6 cellular contexts compared by ENCODE assay signal in the genomic region with DNA sequence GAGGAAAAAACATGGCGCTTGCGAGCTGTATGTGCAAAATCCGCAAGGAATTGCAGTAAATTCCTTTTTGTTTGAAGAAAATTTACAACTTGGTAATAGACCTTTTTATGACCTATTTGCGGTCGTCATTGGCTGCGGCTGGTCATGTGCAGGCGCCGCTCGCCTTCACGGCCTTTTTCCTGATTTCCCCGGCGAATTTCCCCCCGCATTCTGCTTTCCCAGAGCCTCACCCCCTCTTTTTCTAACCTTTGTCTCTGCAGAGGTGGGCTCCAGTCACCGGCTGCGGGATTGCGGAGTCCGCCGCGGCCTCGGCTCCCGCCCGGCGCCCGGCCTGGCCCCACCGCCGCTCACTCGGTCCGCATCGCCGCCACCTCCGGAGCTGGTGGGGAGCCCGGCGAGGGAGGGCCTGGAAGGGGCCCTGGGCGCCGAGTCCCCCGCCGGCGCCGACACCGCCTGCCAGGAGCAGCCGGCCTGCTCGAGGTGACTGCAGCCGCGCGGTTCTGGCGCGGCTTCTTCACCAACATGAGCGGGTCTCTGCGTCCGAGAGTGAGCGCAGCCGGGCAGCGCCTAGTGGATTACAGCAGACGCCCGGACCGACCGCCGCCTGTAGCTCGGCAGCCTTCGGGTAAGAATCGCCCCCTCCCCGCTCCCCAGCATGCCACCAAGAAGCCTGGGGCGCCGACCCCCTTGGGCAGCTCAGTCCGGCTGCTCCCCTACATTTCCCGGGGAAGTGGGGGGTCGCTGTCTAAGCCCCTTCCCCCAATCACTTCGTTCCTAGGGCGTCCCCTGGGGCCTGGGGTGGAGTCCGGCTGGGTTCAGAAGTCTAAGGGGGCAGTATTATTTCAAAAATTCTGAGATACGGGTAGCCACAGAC. TPM values are rescaled to one million over a fixed set of nuclear protein-coding genes. Genes with fewer than 3 reads are reported as not detected.
DNase-seq lines count a peak whose midpoint lies in the region; ATAC-seq and TF ChIP-seq lines count a peak whose summit lies in the region.

No MANE protein-coding gene starts in this region.

- H3K9ac ChIP-seq in NT2/D1 (ENCODE audit: insufficient read length, low read depth) = peak overlapping the region; percentile 44

- ATAC-seq in left colon (peak; percentile 59), HG02981 (IDR thresholded peaks at IDR 0.05; ENCODE audit: unreplicated experiment) (no peak), HG02970 (IDR thresholded peaks at IDR 0.05; ENCODE audit: low FRiP score, unreplicated experiment) (no peak)

- no peaks in the 10 kb centered on the region for H3K9me3 ChIP-seq in NT2/D1 (ENCODE audit: insufficient read depth, low read length)

- DNase-seq in AG10803 (ENCODE audit: low read depth) (peak; percentile 85), NT2/D1 (ENCODE audit: low read depth, low spot score) (no peak), left colon (peak; percentile 53 to 69), NCI-H187 (lab: John Stamatoyannopoulos, UW) (no peak)

- H3K4me3 ChIP-seq in AG10803 (ENCODE audit: low read length) = peak overlapping the region; percentile 80
- H3K4me3 ChIP-seq in NT2/D1 (ENCODE audit: insufficient read length, low read depth) = peak overlapping the region; percentile 36

- TF ChIP-seq CTCF in AG10803 (conservative IDR thresholded peaks at IDR 0.05; ENCODE audit: low read length) = no peak

- intact Hi-C loops in left colon (cut with DNase I, micrococcal nuclease) = no loop called here

- H3K36me3 ChIP-seq in NT2/D1 (ENCODE audit: insufficient read depth, insufficient read length, low read length) = no peaks in the 10 kb centered on the region

- H3K27me3 ChIP-seq in NT2/D1 (ENCODE audit: insufficient read depth, insufficient read length) = peaks cover 89% of the 10 kb centered on the region

- peaks cover 3% of the 10 kb centered on the region for H3K4me1 ChIP-seq in NT2/D1 (ENCODE audit: insufficient read depth, insufficient read length)

RNA-seq across cellular contexts. Expression of a gene that starts 7.1 kb away (rescaled TPM):
- 1 to 10 TPM; 6.2 to 9.8 TPM for total RNA-seq in left colon

RNA-seq across cellular contexts. Expression of a gene that starts 14.1 kb away (rescaled TPM):
- total RNA-seq in left colon = 1 to 10 TPM; 1.4 to 5.8 TPM

RNA-seq across cellular contexts. Expression of a gene that starts 14.7 kb away (rescaled TPM):
- total RNA-seq in left colon = 1 to 10 TPM; 3.8 to 9.7 TPM

RNA-seq across cellular contexts. Expression of a gene that starts 20.0 kb away (rescaled TPM):
- total RNA-seq in left colon = 10 to 100 TPM in 1 of 2 donors, 1 to 10 TPM in 1; 1.0 to 14.8 TPM

RNA-seq across cellular contexts. Expression of a gene that starts 20.5 kb away (rescaled TPM):
- total RNA-seq in left colon = 1 to 10 TPM; 3.8 to 9.5 TPM

Comparison
In these comparisons a context has a peak if more than half of its experiments do, and no peak if none do; other contexts are left out.
1. DNase-seq: peak in AG10803 (single experiment) and left colon (2 of 2); none in NT2/D1 (single experiment) and NCI-H187 (0 of 2).